8 cellular contexts compared by ENCODE assay signal in the genomic region with DNA sequence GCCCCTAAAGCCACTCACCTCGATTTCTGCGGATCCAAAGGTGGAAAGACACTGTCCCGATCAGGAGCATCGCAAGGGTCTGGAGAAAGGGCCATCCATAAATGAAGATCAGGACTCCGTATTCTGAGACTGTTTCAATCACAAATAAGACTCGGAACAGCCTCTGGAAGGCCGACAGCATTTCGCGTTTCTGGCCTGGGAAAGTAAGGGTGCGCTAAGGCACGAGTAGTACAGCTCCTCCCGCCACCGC. TPM values are rescaled to one million over a fixed set of nuclear protein-coding genes. Genes with fewer than 3 reads are reported as not detected.
DNase-seq lines count a peak whose midpoint lies in the region; ATAC-seq, FAIRE-seq and TF ChIP-seq lines count a peak whose summit lies in the region.

No MANE protein-coding gene starts in this region.

- H3K9ac ChIP-seq in adipocyte (ENCODE audit: low read length): peak overlapping the region; percentile 78

- peak overlapping the region; percentile 14 to 88 (median 79) for H3K27ac Mint-ChIP-seq in CD4-positive, CD25-positive, alpha-beta regulatory T cell

- H3K9me3 ChIP-seq in CD4-positive, CD25-positive, alpha-beta regulatory T cell (ENCODE audit: control insufficient read depth in 2 of 2, low read length in 2 of 2): no peaks in the 10 kb centered on the region
- H3K9me3 ChIP-seq in adipocyte (ENCODE audit: control insufficient read depth, low read length) (no peaks in the 10 kb centered on the region), right lobe of liver (no peaks in the 10 kb centered on the region), upper lobe of left lung (no peaks in the 10 kb centered on the region)

- TF ChIP-seq CTCF in right lobe of liver (IDR thresholded peaks at IDR 0.05) (no peak), upper lobe of left lung (IDR thresholded peaks at IDR 0.05) (no peak), D721Med (IDR thresholded peaks at IDR 0.05; ENCODE audit: insufficient read depth, missing control alignments) (no peak)

- H3K27me3 Mint-ChIP-seq in CD4-positive, CD25-positive, alpha-beta regulatory T cell: peaks cover 36% of the 10 kb centered on the region

- no peak for FAIRE-seq in D721Med (lab: Jason Lieb, UNC)

- DNase-seq in CD4-positive, CD25-positive, alpha-beta regulatory T cell: no peak
- DNase-seq in adipocyte (ENCODE audit: low read depth): no peak
- no peak for DNase-seq in right lobe of liver
- DNase-seq in upper lobe of left lung: no peak
- DNase-seq in D721Med (ENCODE audit: insufficient read length, low spot score): no peak
- no peak for DNase-seq in DMS79 treated with DMSO at 0.1 percent for 48 hours (lab: John Stamatoyannopoulos, UW)
- no peak for DNase-seq in AG08396 (ENCODE audit: low spot score)

- H3K27me3 ChIP-seq in CD4-positive, CD25-positive, alpha-beta regulatory T cell (ENCODE audit: control insufficient read depth, insufficient read depth, low read length): no peaks in the 10 kb centered on the region
- H3K27me3 ChIP-seq in adipocyte (replicated peaks; ENCODE audit: control insufficient read depth, insufficient read depth, low read length): peaks cover under 1% of the 10 kb centered on the region
- peaks cover 0 to 10% of the 10 kb centered on the region in 2 donors for H3K27me3 ChIP-seq in right lobe of liver
- peaks cover 0 to 2% (median 0%) of the 10 kb centered on the region in 4 donors for H3K27me3 ChIP-seq in upper lobe of left lung

- WGBS in right lobe of liver (ENCODE audit: insufficient coverage, low coverage, low lambda C conversion rate, missing lambda C conversion rate): 2% methylated on average over 5 of the region's 13 CpGs
- 3 to 4% methylated on average over 7 to 13 of the region's 13 CpGs for WGBS in upper lobe of left lung, 2 donors

- no peaks in the 10 kb centered on the region for H3K36me3 ChIP-seq in CD4-positive, CD25-positive, alpha-beta regulatory T cell (ENCODE audit: control insufficient read depth, insufficient read depth, low read length)
- H3K36me3 ChIP-seq in adipocyte (ENCODE audit: control insufficient read depth, insufficient read depth, low read length, severe bottlenecking) (no peaks in the 10 kb centered on the region), right lobe of liver (no peaks in the 10 kb centered on the region), upper lobe of left lung (no peaks in the 10 kb centered on the region)

- H3K4me3 Mint-ChIP-seq in CD4-positive, CD25-positive, alpha-beta regulatory T cell: peak overlapping the region; percentile 93 to 99 (median 98)

- peaks cover 20% of the 10 kb centered on the region for H3K4me1 ChIP-seq in CD4-positive, CD25-positive, alpha-beta regulatory T cell (ENCODE audit: control insufficient read depth, insufficient read depth, low read length, poor library complexity, severe bottlenecking)
- peaks cover 7% of the 10 kb centered on the region for H3K4me1 ChIP-seq in adipocyte (ENCODE audit: control insufficient read depth, insufficient read depth, low read length)
- H3K4me1 ChIP-seq in right lobe of liver: peaks cover 0 to 9% (median 0%) of the 10 kb centered on the region in 4 donors
- peaks cover 8 to 19% (median 12%) of the 10 kb centered on the region in 4 donors for H3K4me1 ChIP-seq in upper lobe of left lung

- TF ChIP-seq EP300 in upper lobe of left lung (IDR thresholded peaks at IDR 0.05): no peak

- H3K9me3 Mint-ChIP-seq in CD4-positive, CD25-positive, alpha-beta regulatory T cell: peaks cover 0 to 4% (median 0%) of the 10 kb centered on the region in 7 donors

- intact Hi-C loops in right lobe of liver (cut with DNase I): no loop called here

- no peak for TF ChIP-seq POLR2A in right lobe of liver (IDR thresholded peaks at IDR 0.05)
- TF ChIP-seq POLR2A in upper lobe of left lung (IDR thresholded peaks at IDR 0.05): no peak

- no peak for ATAC-seq in CD4-positive, CD25-positive, alpha-beta regulatory T cell (ENCODE audit: low read depth in 2 of 2)
- ATAC-seq in HG02759 (IDR thresholded peaks at IDR 0.05; ENCODE audit: unreplicated experiment) (peak; percentile 1), right lobe of liver (peak in 1 of 4 donors; percentile 33), upper lobe of left lung (ENCODE audit: low FRiP score in 2 of 2) (peak in 1 of 2 donors; percentile 37)

- no peaks in the 10 kb centered on the region for H3K36me3 Mint-ChIP-seq in CD4-positive, CD25-positive, alpha-beta regulatory T cell

- H3K4me1 Mint-ChIP-seq in CD4-positive, CD25-positive, alpha-beta regulatory T cell: peaks cover 5 to 46% (median 28%) of the 10 kb centered on the region in 4 donors

- H3K27ac ChIP-seq in CD4-positive, CD25-positive, alpha-beta regulatory T cell (ENCODE audit: insufficient read depth, low read length, poor library complexity, severe bottlenecking): no peak overlapping the region
- H3K27ac ChIP-seq in right lobe of liver (no peak overlapping the region), upper lobe of left lung (peak overlapping the region in 2 of 4 donors; percentile 28 to 68)

- peak overlapping the region; percentile 89 for H3K4me3 ChIP-seq in CD4-positive, CD25-positive, alpha-beta regulatory T cell (ENCODE audit: low read depth, low read length)
- H3K4me3 ChIP-seq in adipocyte (ENCODE audit: low read length) (peak overlapping the region; percentile 93), right lobe of liver (peak overlapping the region; percentile 37 to 48 (median 40)), upper lobe of left lung (peak overlapping the region; percentile 45 to 65 (median 58))

RNA-seq across cellular contexts. Expression of a gene that starts 44.6 kb away (rescaled TPM):
- total RNA-seq in CD4-positive, CD25-positive, alpha-beta regulatory T cell: not detected
- not detected for polyA plus RNA-seq in CD4-positive, CD25-positive, alpha-beta regulatory T cell
- total RNA-seq in right lobe of liver (not detected), upper lobe of left lung (not detected)

RNA-seq across cellular contexts. Expression of a gene that starts 46.5 kb away (rescaled TPM):
- total RNA-seq in CD4-positive, CD25-positive, alpha-beta regulatory T cell: 3.2 TPM
- 1 to 10 TPM; 2.2 to 4.5 (median 2.9) TPM for polyA plus RNA-seq in CD4-positive, CD25-positive, alpha-beta regulatory T cell
- total RNA-seq in right lobe of liver (under 1 TPM in 1 of 6 experiments, not detected in 5; 0.55 TPM), upper lobe of left lung (1 to 10 TPM in 5 of 6 donors, not detected in 1; 1.3 to 2.6 (median 2.0) TPM)

RNA-seq across cellular contexts. Expression of a gene that starts 53.0 kb away (rescaled TPM):
- not detected for total RNA-seq in CD4-positive, CD25-positive, alpha-beta regulatory T cell
- polyA plus RNA-seq in CD4-positive, CD25-positive, alpha-beta regulatory T cell: not detected
- total RNA-seq in right lobe of liver (not detected), upper lobe of left lung (not detected)

Comparison
In these comparisons a context has a peak if more than half of its experiments do, and no peak if none do; other contexts are left out.
1. H3K4me3 ChIP-seq: peak in every context shown above with its lines; median percentile 93 in adipocyte; 89 in CD4-positive, CD25-positive, alpha-beta regulatory T cell; 58 in upper lobe of left lung; 40 in right lobe of liver.